ENCODE assay signal across 23 cellular contexts in genomic region chr11:112972399-112973115, GRCh38.
"Had no signal": no experiment of that assay in that cellular context is flagged by ENCODE, and none has a peak within 500 bp of the region (broad histone marks: within the 10 kb centered on the region; RNA-seq: fewer than 3 reads in every experiment).

No MANE protein-coding gene starts in this region.

- H3K4me3 ChIP-seq: heart right ventricle, left ventricle myocardium inferior, lung, mucosa of descending colon, right lobe of liver, testis had no signal

- H3K4me1 Mint-ChIP-seq: central memory CD8-positive, alpha-beta T cell had no signal

- H3K36me3 ChIP-seq: heart right ventricle, left ventricle myocardium inferior, neutrophil, right lobe of liver had no signal

- H3K9me3 Mint-ChIP-seq: activated naive CD4-positive, alpha-beta T cell treated with anti-CD3 and anti-CD28 coated beads, Interleukin-2, amount 50 U/mL, for 72 hours; activated T-cell treated with anti-CD3 and anti-CD28 coated beads, Interleukin-2, amount 50 U/mL, for 72 hours; central memory CD8-positive, alpha-beta T cell; dendritic cell treated with granulocyte-macrophage colony-stimulating factor and Interleukin-4, amounts not matched to agents 40 ng/mL and 50 ng/mL, for 4 days; endodermal cell; nephron progenitor cell had no signal

- DNase-seq: activated CD4-positive, alpha-beta T cell treated with anti-CD3 and anti-CD28 coated beads for 4 hours; activated CD4-positive, alpha-beta T cell treated with anti-CD3 and anti-CD28 coated beads, Interleukin-2, amount 50 U/mL, for 4 hours; activated naive CD4-positive, alpha-beta T cell; activated T-cell treated with anti-CD3 and anti-CD28 coated beads for 4 hours; activated T-cell treated with anti-CD3 and anti-CD28 coated beads, Interleukin-2, amount 50 U/mL, for 72 hours; anterior cingulate cortex; endodermal cell; foreskin fibroblast; heart right ventricle; left ventricle myocardium inferior; mucosa of descending colon; nephron progenitor cell; right lobe of liver; stimulated activated CD4-positive, alpha-beta T cell treated with anti-CD3 and anti-CD28 coated beads, Interleukin-2, amount 100 ng/mL, for 48 hours; stimulated activated naive CD4-positive, alpha-beta T cell treated with Interleukin-2 at 50 U/mL for 16 hours; testis; trophoblast cell had no signal

- H3K27ac ChIP-seq: left ventricle myocardium inferior, neutrophil, right lobe of liver, testis had no signal

- H3K27me3 ChIP-seq: testis had no signal

- H3K4me1 ChIP-seq: right lobe of liver, testis had no signal

- H3K27ac Mint-ChIP-seq: activated naive CD4-positive, alpha-beta T cell treated with anti-CD3 and anti-CD28 coated beads, Interleukin-2, amount 50 U/mL, for 72 hours; activated T-cell treated with anti-CD3 and anti-CD28 coated beads, Interleukin-2, amount 50 U/mL, for 72 hours; dendritic cell treated with granulocyte-macrophage colony-stimulating factor and Interleukin-4, amounts not matched to agents 40 ng/mL and 50 ng/mL, for 4 days; endodermal cell; nephron progenitor cell had no signal

- ATAC-seq: activated naive CD4-positive, alpha-beta T cell treated with anti-CD3 and anti-CD28 coated beads, Interleukin-2, amount 50 U/mL, for 72 hours; activated T-cell treated with anti-CD3 and anti-CD28 coated beads, Interleukin-2, amount 50 U/mL, for 72 hours; esophagus mucosa; mucosa of descending colon; right lobe of liver had no signal

- H3K4me3 Mint-ChIP-seq: activated T-cell treated with anti-CD3 and anti-CD28 coated beads, Interleukin-2, amount 50 U/mL, for 72 hours; central memory CD8-positive, alpha-beta T cell; dendritic cell treated with granulocyte-macrophage colony-stimulating factor and Interleukin-4, amounts not matched to agents 40 ng/mL and 50 ng/mL, for 4 days; endodermal cell; nephron progenitor cell had no signal

- H3K9me3 ChIP-seq: heart right ventricle, left ventricle myocardium inferior, mucosa of descending colon, neutrophil, right lobe of liver, testis had no signal

- H3K36me3 Mint-ChIP-seq: activated naive CD4-positive, alpha-beta T cell treated with anti-CD3 and anti-CD28 coated beads, Interleukin-2, amount 50 U/mL, for 72 hours had no signal
